Comparison of ENCODE assay signal across 12 cellular contexts in the genomic region with DNA sequence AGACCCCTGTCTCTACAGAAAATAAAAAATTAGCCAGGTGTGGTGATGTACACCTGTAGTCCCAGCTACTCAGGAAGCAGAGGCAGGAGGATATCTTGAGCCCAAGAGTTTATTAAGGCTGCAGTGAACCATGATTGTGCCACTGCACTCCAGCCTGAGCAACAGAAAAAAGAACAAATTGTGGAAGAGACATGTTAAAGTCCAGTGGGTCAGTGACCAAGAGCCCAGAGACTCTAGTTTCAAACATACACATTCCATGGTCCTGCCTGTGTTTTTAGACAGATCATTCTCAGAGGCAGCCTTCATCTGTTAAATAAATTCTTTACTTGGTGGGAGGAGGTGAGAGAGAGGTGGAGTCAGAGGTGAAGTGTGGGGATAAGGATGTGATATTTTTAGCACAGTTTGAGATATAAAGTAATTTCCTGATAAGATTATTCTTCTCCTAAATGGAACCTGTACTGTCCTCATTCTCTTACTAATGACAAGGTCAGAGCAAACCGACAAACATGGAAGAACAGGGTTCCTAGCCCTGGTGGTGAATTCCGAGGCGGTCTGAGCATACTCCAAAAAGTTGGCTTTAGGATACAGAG. TPM values are rescaled to one million over a fixed set of nuclear protein-coding genes. Genes with fewer than 3 reads are reported as not detected.
DNase-seq lines count a peak whose midpoint lies in the region; ATAC-seq and TF ChIP-seq lines count a peak whose summit lies in the region.
"Had no signal": no experiment of that assay in that cellular context is flagged by ENCODE, and none has a peak within 500 bp of the region (broad histone marks: within the 10 kb centered on the region; RNA-seq: fewer than 3 reads in every experiment).

No MANE protein-coding gene starts in this region.

- no peak for TF ChIP-seq POLR2A in sigmoid colon (IDR thresholded peaks at IDR 0.05)

- peak overlapping the region; percentile 61 for H3K27ac Mint-ChIP-seq in Calu3 (ENCODE audit: unreplicated experiment)
- peak overlapping the region; percentile 59 for H3K27ac Mint-ChIP-seq in activated B cell treated with CpG ODN at 0.5 μM for 24 hours

- no peak for TF ChIP-seq EP300 in sigmoid colon (IDR thresholded peaks at IDR 0.05)

- H3K4me3 ChIP-seq in sigmoid colon (no peak overlapping the region), osteoblast (ENCODE audit: insufficient read depth, low read length) (no peak overlapping the region)

- no peaks in the 10 kb centered on the region for H3K9me3 ChIP-seq in sigmoid colon
- no peaks in the 10 kb centered on the region for H3K9me3 ChIP-seq in osteoblast (ENCODE audit: low read depth, low read length)
- H3K9me3 ChIP-seq: Caco-2 had no signal

- H3K27me3 ChIP-seq in sigmoid colon (no peaks in the 10 kb centered on the region), osteoblast (ENCODE audit: insufficient read depth, low read length) (no peaks in the 10 kb centered on the region)

- peaks cover 14% of the 10 kb centered on the region for H3K79me2 ChIP-seq in osteoblast (ENCODE audit: insufficient read depth, low read length)

- TF ChIP-seq CTCF in Calu3 (IDR thresholded peaks at IDR 0.05; ENCODE audit: unreplicated experiment) (no peak), activated B cell treated with CpG ODN at 0.5 μM for 24 hours (IDR thresholded peaks at IDR 0.05) (no peak), sigmoid colon (IDR thresholded peaks at IDR 0.05) (no peak), osteoblast (IDR thresholded peaks at IDR 0.05; ENCODE audit: extremely low read depth, low read depth, low read length) (no peak)

- H3K4me3 Mint-ChIP-seq in Calu3 (ENCODE audit: low read depth, unreplicated experiment): no peak overlapping the region
- no peak overlapping the region for H3K4me3 Mint-ChIP-seq in activated B cell treated with CpG ODN at 0.5 μM for 24 hours

- POLR2A ChIA-PET in activated B cell treated with CpG ODN at 0.5 μM for 24 hours (lab: Charles Lee): no interaction called here

- no peak overlapping the region for H3K4me2 ChIP-seq in osteoblast (ENCODE audit: insufficient read depth, low read length)

- H3K4me1 Mint-ChIP-seq in Calu3 (ENCODE audit: low read depth, unreplicated experiment): peaks cover 81% of the 10 kb centered on the region
- peaks cover 63% of the 10 kb centered on the region for H3K4me1 Mint-ChIP-seq in activated B cell treated with CpG ODN at 0.5 μM for 24 hours

- no peak overlapping the region for H2AFZ ChIP-seq in osteoblast (ENCODE audit: low read length)

- H4K20me1 ChIP-seq in osteoblast (ENCODE audit: insufficient read depth, low read length): peaks cover 3% of the 10 kb centered on the region

- ATAC-seq in activated B cell treated with CpG ODN at 0.5 μM for 24 hours (ENCODE audit: low read depth): no peak
- ATAC-seq in Right ventricle myocardium superior (ENCODE audit: poor library complexity): peak; percentile 45
- no peak for ATAC-seq in HG02840 (IDR thresholded peaks at IDR 0.05; ENCODE audit: low FRiP score, unreplicated experiment)

- WGBS in sigmoid colon, 2 donors: 80 to 88% methylated on average over 3 of the region's 3 CpGs

- CTCF ChIA-PET in Calu3 (lab: Charles Lee) (interaction anchor here (1.5 kb wide), 1 partner anchor 9 kb away, joined by 7 read pairs; no protein-coding TSS in a partner anchor), activated B cell treated with CpG ODN at 0.5 μM for 24 hours (lab: Charles Lee) (no interaction called here)

- H3K27ac ChIP-seq in sigmoid colon (peak overlapping the region; percentile 62 to 86 (median 71)), osteoblast (ENCODE audit: low read depth, low read length) (no peak overlapping the region)
- H3K27ac ChIP-seq: RWPE1 had no signal

- no peak for DNase-seq in Calu3
- no peak for DNase-seq in activated B cell treated with CpG ODN at 0.5 μM for 24 hours
- DNase-seq in Right ventricle myocardium superior: no peak
- no peak for DNase-seq in sigmoid colon
- DNase-seq in COLO829 (ENCODE audit: low spot score): no peak
- DNase-seq in osteoblast (ENCODE audit: insufficient read length, low spot score, missing footprints): no peak
- no peak for DNase-seq in foreskin melanocyte
- DNase-seq: Caco-2, kidney, NCI-H1105 had no signal

- H3K4me1 ChIP-seq in sigmoid colon (peaks cover 0 to 87% (median 59%) of the 10 kb centered on the region in 4 donors), osteoblast (ENCODE audit: insufficient read depth, low read length) (peaks cover under 1% of the 10 kb centered on the region)

- H3K27me3 Mint-ChIP-seq in Calu3 (ENCODE audit: unreplicated experiment) (no peaks in the 10 kb centered on the region), activated B cell treated with CpG ODN at 0.5 μM for 24 hours (no peaks in the 10 kb centered on the region)

- H3K9me3 Mint-ChIP-seq in Calu3 (ENCODE audit: low read depth, unreplicated experiment) (no peaks in the 10 kb centered on the region), activated B cell treated with CpG ODN at 0.5 μM for 24 hours (no peaks in the 10 kb centered on the region)

- H3K36me3 Mint-ChIP-seq in Calu3 (ENCODE audit: insufficient read depth, unreplicated experiment) (peaks cover 60% of the 10 kb centered on the region), activated B cell treated with CpG ODN at 0.5 μM for 24 hours (ENCODE audit: low read depth) (peaks cover 37% of the 10 kb centered on the region)

- no TSS peak for BruUV-seq in Calu3 (replicated peaks; lab: Mats Ljungman, UMichigan)

- intact Hi-C loops in Calu3 (cut with micrococcal nuclease; ENCODE audit: unreplicated experiment): no loop called here
- intact Hi-C loops in activated B cell treated with CpG ODN at 0.5 μM for 24 hours (cut with micrococcal nuclease): no loop called here
- intact Hi-C loops in Right ventricle myocardium superior (cut with DNase I): no loop called here
- intact Hi-C loops in sigmoid colon (cut with DNase I): no loop called here

- H3K36me3 ChIP-seq in sigmoid colon: no peaks in the 10 kb centered on the region
- H3K36me3 ChIP-seq in osteoblast (ENCODE audit: insufficient read depth, low read length): no peaks in the 10 kb centered on the region

RNA-seq across cellular contexts. Expression of a gene that starts 48.7 kb away (rescaled TPM):
- total RNA-seq in Calu3 (2022): 162 and 179 TPM in 2 replicates
- 90.9 and 95.7 TPM in 2 replicates for total RNA-seq in activated B cell treated with CpG ODN at 0.5 μM for 24 hours
- 117 TPM for total RNA-seq in Right ventricle myocardium superior
- total RNA-seq in sigmoid colon: 100 to 1,000 TPM; 143 to 348 (median 203) TPM
- polyA plus RNA-seq in sigmoid colon: 100 to 1,000 TPM in 1 of 3 donors, 10 to 100 TPM in 2; 34.7 to 113 (median 65.5) TPM
- total RNA-seq in osteoblast: 12.7 and 13.8 TPM in 2 replicates
